8 cellular contexts compared by ENCODE assay signal in the genomic region with DNA sequence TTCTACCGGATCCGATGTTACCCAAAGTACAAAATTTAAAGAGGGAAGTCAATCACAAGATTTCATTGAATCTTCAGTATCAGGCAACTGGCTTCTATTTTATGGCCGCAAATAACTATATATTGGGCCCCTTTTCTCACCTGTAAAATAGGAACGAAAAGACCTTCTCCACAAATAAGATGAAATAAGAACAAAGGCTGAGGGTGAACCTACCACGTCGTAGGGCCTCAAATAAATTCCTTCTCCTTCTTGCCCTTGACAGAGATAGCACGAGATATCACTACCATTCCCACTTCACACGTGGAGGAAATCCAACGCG. TPM values are rescaled to one million over a fixed set of nuclear protein-coding genes. Genes with fewer than 3 reads are reported as not detected.
DNase-seq lines count a peak whose midpoint lies in the region; ATAC-seq and TF ChIP-seq lines count a peak whose summit lies in the region.

No MANE protein-coding gene starts in this region.

- peaks cover 36% of the 10 kb centered on the region for H3K4me1 Mint-ChIP-seq in stimulated activated naive CD8-positive, alpha-beta T cell treated with anti-CD3 and anti-CD28 coated beads, Interleukin-15, Interleukin-2, amounts not matched to agents 100 ng/mL and 50 ng/mL, for 24 hours (ENCODE audit: low read depth)

- H3K27me3 Mint-ChIP-seq in stimulated activated naive CD8-positive, alpha-beta T cell treated with anti-CD3 and anti-CD28 coated beads, Interleukin-15, Interleukin-2, amounts not matched to agents 100 ng/mL and 50 ng/mL, for 24 hours, result no peaks in the 10 kb centered on the region

- ATAC-seq in stimulated activated naive CD8-positive, alpha-beta T cell treated with anti-CD3 and anti-CD28 coated beads, Interleukin-15, Interleukin-2, amounts not matched to agents 100 U/mL and 50 U/mL, for 24 hours, result no peak
- ATAC-seq in GM21723 (IDR thresholded peaks at IDR 0.05; ENCODE audit: unreplicated experiment), result no peak
- ATAC-seq in HG03159 (IDR thresholded peaks at IDR 0.05; ENCODE audit: unreplicated experiment), result no peak

- H3K4me3 Mint-ChIP-seq in stimulated activated naive CD8-positive, alpha-beta T cell treated with anti-CD3 and anti-CD28 coated beads, Interleukin-15, Interleukin-2, amounts not matched to agents 100 ng/mL and 50 ng/mL, for 24 hours, result peak overlapping the region; percentile 96

- H3K4me3 ChIP-seq in breast epithelium, result peak overlapping the region; percentile 96 to 100 (median 99)
- peak overlapping the region; percentile 99 for H3K4me3 ChIP-seq in mononuclear cell (ENCODE audit: low read length)

- H3K27me3 ChIP-seq in breast epithelium, result no peaks in the 10 kb centered on the region
- H3K27me3 ChIP-seq in mononuclear cell (ENCODE audit: insufficient read depth, low read length), result no peaks in the 10 kb centered on the region

- peaks cover 51% of the 10 kb centered on the region for H3K36me3 Mint-ChIP-seq in stimulated activated naive CD8-positive, alpha-beta T cell treated with anti-CD3 and anti-CD28 coated beads, Interleukin-15, Interleukin-2, amounts not matched to agents 100 ng/mL and 50 ng/mL, for 24 hours (ENCODE audit: low read depth)

- intact Hi-C loops in breast epithelium (cut with DNase I; ENCODE audit: low total_unique reads), result loop anchor here (2.0 kb wide), 1 partner anchor 63 kb away; the partner anchor contains the start of genes GVQW3 and THAP12

- H3K27ac ChIP-seq in breast epithelium, result peak overlapping the region; percentile 94 to 97

- TF ChIP-seq POLR2A in breast epithelium (IDR thresholded peaks at IDR 0.05), result no peak

- peak overlapping the region; percentile 100 for H3K27ac Mint-ChIP-seq in stimulated activated naive CD8-positive, alpha-beta T cell treated with anti-CD3 and anti-CD28 coated beads, Interleukin-15, Interleukin-2, amounts not matched to agents 100 ng/mL and 50 ng/mL, for 24 hours

- H3K4me1 ChIP-seq in breast epithelium, result peaks cover 3 to 5% of the 10 kb centered on the region in 2 donors
- peaks cover 21% of the 10 kb centered on the region for H3K4me1 ChIP-seq in mononuclear cell (ENCODE audit: insufficient read depth, low read length)

- no peaks in the 10 kb centered on the region for H3K36me3 ChIP-seq in breast epithelium

- H3K9me3 ChIP-seq in breast epithelium (no peaks in the 10 kb centered on the region), mononuclear cell (ENCODE audit: low read depth, low read length) (no peaks in the 10 kb centered on the region)

- TF ChIP-seq CTCF in breast epithelium (IDR thresholded peaks at IDR 0.05), result no peak

- no peaks in the 10 kb centered on the region for H3K9me3 Mint-ChIP-seq in stimulated activated naive CD8-positive, alpha-beta T cell treated with anti-CD3 and anti-CD28 coated beads, Interleukin-15, Interleukin-2, amounts not matched to agents 100 ng/mL and 50 ng/mL, for 24 hours

- DNase-seq in stimulated activated naive CD8-positive, alpha-beta T cell treated with anti-CD3 and anti-CD28 coated beads, Interleukin-15, Interleukin-2, amounts not matched to agents 100 U/mL and 50 U/mL, for 24 hours, result no peak
- no peak for DNase-seq in breast epithelium (ENCODE audit: low spot score in 2 of 2)
- no peak for DNase-seq in stimulated activated CD4-positive, alpha-beta T cell treated with anti-CD3 and anti-CD28 coated beads, Interleukin-4, amount 100 ng/mL, for 1 hour
- no peak for DNase-seq in T-helper 9 cell

RNA-seq across cellular contexts. Expression of gene EMSY, which starts 0.8 kb away (rescaled TPM):
- total RNA-seq in breast epithelium (10 to 100 TPM; 22.9 to 71.3 (median 43.9) TPM), mononuclear cell (25.6 TPM)
